ENCODE assay signal across 12 cellular contexts in the genomic region with DNA sequence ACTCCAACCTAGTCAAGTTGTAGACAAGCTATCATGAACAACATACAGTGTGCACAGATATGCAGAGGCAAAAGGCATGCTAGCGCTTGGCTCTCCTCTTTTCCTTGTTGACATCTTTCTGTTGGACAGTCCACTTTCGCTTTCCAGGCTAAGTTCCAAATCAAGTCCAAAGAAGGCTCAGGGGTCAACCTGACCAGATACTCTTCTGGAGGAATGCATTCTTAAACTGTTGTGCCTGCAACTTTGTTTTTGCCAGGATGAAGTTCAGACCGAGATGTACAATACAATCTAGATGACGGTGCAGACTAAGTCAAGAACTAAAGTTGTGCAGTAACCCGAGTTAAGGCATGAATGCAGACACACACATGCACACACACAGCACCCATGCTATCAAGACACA. TPM values are rescaled to one million over a fixed set of nuclear protein-coding genes. Genes with fewer than 3 reads are reported as not detected.
A peak's percentile ranks its signal among the peaks of the same experiment; 100 is the strongest.
DNase-seq lines count a peak whose midpoint lies in the region; ATAC-seq, FAIRE-seq and TF ChIP-seq lines count a peak whose summit lies in the region.
"Not testable (repeated sequence)": the region's sequence is repeated elsewhere in the genome, so short reads cannot be mapped to it uniquely, and the experiment has no call there.
"Had no signal": no experiment of that assay in that cellular context is flagged by ENCODE, and none has a peak within 500 bp of the region (broad histone marks: within the 10 kb centered on the region; RNA-seq: fewer than 3 reads in every experiment).

No MANE protein-coding gene starts in this region.

- WGBS in adrenal gland, 4 donors, result 37 to 47% (median 44%) methylated on average over 5 of the region's 5 CpGs
- WGBS in right cardiac atrium, result 55% methylated on average over 5 of the region's 5 CpGs

- TF ChIP-seq POLR2A in GM12892 (IDR thresholded peaks at IDR 0.05; ENCODE audit: low read depth, low read length); adrenal gland (IDR thresholded peaks at IDR 0.05): not testable (repeated sequence)

- intact Hi-C loops in adrenal gland (cut with DNase I); right cardiac atrium (cut with DNase I); upper lobe of right lung (cut with DNase I): not testable (repeated sequence)

- not testable (repeated sequence) for TF ChIP-seq CTCF in adrenal gland (IDR thresholded peaks at IDR 0.05); cardiac muscle cell (IDR thresholded peaks at IDR 0.05; ENCODE audit: low read depth, low read length); omental fat pad (IDR thresholded peaks at IDR 0.05); upper lobe of right lung (IDR thresholded peaks at IDR 0.05)

- peak overlapping the region in 3 of 5 donors; percentile 14 to 35 (median 35) for H3K27ac ChIP-seq in adrenal gland
- peak overlapping the region; percentile 39 for H3K27ac ChIP-seq in cardiac muscle cell
- H3K27ac ChIP-seq in right cardiac atrium (ENCODE audit: low read length), result peak overlapping the region; percentile 45
- H3K27ac ChIP-seq in upper lobe of right lung, result not testable (repeated sequence)

- FAIRE-seq in GM12892 (lab: Jason Lieb, UNC) (peak; percentile 74), endometrium (lab: Jason Lieb, UNC) (peak; percentile 97)

- peak; percentile 65 to 88 for ATAC-seq in right cardiac atrium
- peak; percentile 37 for ATAC-seq in omental fat pad (ENCODE audit: low FRiP score)
- peak; percentile 48 for ATAC-seq in upper lobe of right lung

- H3K4me1 ChIP-seq in adrenal gland (replicated peaks in 1 of 2), result peaks cover 4 to 12% of the 10 kb centered on the region in 2 donors
- H3K4me1 ChIP-seq in cardiac muscle cell (ENCODE audit: low read depth); right cardiac atrium (ENCODE audit: control insufficient read depth, insufficient read depth, low read length); upper lobe of right lung: not testable (repeated sequence)

- H3K9me3 ChIP-seq in adrenal gland (replicated peaks in 1 of 3); cardiac muscle cell (ENCODE audit: low read depth); right cardiac atrium (ENCODE audit: control insufficient read depth, low read length); upper lobe of right lung: not testable (repeated sequence)

- not testable (repeated sequence) for DNase-seq in GM12892 (ENCODE audit: insufficient read length); cardiac muscle cell (ENCODE audit: low read depth in 1 of 2, low spot score in 1 of 2); right cardiac atrium; omental fat pad (ENCODE audit: low spot score); upper lobe of right lung
- DNase-seq in adrenal gland, result peak in 2 of 7 donors; percentile 41 to 43

- H3K4me3 ChIP-seq in adrenal gland; cardiac muscle cell; right cardiac atrium (ENCODE audit: low read length); upper lobe of right lung: not testable (repeated sequence)

- H3K27me3 ChIP-seq in adrenal gland; cardiac muscle cell; right cardiac atrium (ENCODE audit: control insufficient read depth, insufficient read depth); upper lobe of right lung: not testable (repeated sequence)

- H3K36me3 ChIP-seq in adrenal gland (replicated peaks in 1 of 2), result peaks cover 0 to 16% of the 10 kb centered on the region in 2 donors
- H3K36me3 ChIP-seq in cardiac muscle cell, result peaks cover 22% of the 10 kb centered on the region
- H3K36me3 ChIP-seq in upper lobe of right lung, result peaks cover 33% of the 10 kb centered on the region

RNA-seq across cellular contexts. Expression of gene MRLN, which starts 35.7 kb away (rescaled TPM):
- not detected for polyA plus RNA-seq in GM12892 (2012; ENCODE audit: missing spikeins)
- total RNA-seq in adrenal gland, result not detected
- polyA plus RNA-seq in adrenal gland, result 1 to 10 TPM in 1 of 3 donors, under 1 TPM in 1, not detected in 1; 0.64 to 2.0 TPM
- not detected in 2 replicates for total RNA-seq in cardiac muscle cell
- polyA plus RNA-seq in cardiac muscle cell, result not detected in 2 replicates
- total RNA-seq in right cardiac atrium, result not detected
- polyA plus RNA-seq in right cardiac atrium, result not detected
- not detected for total RNA-seq in omental fat pad
- not detected for total RNA-seq in upper lobe of right lung
- total RNA-seq: CD8-positive, alpha-beta memory T cell; GM12878; H4; M059J had no signal
- polyA plus RNA-seq: CD14-positive monocyte; CD8-positive, alpha-beta memory T cell had no signal
